Comparison of ENCODE assay signal across 17 cellular contexts in the genomic region with DNA sequence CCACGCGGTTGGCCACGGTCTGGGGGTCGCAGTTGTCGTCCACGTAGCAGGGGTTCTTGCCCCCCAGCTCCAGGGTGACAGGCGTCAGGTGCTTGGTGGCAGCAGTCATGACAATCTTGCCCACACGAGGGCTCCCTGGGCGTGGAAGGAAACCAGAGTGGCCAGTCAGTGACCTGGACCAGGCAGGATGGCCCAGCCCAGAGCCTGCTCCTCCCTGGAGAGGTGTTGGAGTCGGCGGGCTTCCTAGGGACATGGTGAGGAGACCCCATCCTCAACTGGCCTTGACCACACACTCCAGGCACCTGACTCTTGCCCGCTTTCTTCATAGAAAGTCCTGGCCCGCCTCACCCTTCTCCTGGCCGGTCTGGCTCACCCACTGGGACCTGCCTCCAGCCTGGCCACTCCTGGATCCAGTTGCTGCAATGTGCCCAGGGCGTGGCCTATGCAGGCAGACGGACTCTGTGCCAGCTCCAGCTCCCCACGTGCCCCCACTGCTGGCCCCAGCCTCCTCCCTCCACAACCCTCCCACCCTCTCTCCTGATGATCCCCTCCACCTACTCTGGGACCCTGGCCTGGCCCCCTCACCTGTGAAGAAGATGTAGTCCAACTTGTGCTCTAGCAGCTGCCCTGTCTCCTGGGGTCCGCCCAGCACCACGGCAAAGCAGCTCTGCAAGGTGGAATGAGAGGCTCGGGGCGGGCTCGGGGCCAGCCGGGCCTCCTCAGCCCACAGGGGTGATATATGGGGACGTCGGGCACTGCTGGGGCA. TPM values are rescaled to one million over a fixed set of nuclear protein-coding genes. Genes with fewer than 3 reads are reported as not detected.
DNase-seq lines count a peak whose midpoint lies in the region; TF ChIP-seq lines count a peak whose summit lies in the region.
"Had no signal": no experiment of that assay in that cellular context is flagged by ENCODE, and none has a peak within 500 bp of the region (broad histone marks: within the 10 kb centered on the region; RNA-seq: fewer than 3 reads in every experiment).

No MANE protein-coding gene starts in this region.

- intact Hi-C loops in uterus (cut with DNase I; ENCODE audit: low total_unique reads) = no loop called here

- H4K20me1 ChIP-seq in DOHH2 (ENCODE audit: control insufficient read depth, insufficient read depth, low read depth, low read length) (no peaks in the 10 kb centered on the region), Karpas-422 (ENCODE audit: insufficient read depth, low read depth, low read length) (no peaks in the 10 kb centered on the region)

- H2AFZ ChIP-seq in Karpas-422 (ENCODE audit: low read length) (no peak overlapping the region), trophoblast cell (ENCODE audit: insufficient read depth, low read length, poor library complexity) (no peak overlapping the region)

- H3K14ac ChIP-seq in trophoblast cell (ENCODE audit: low read length) = no peak overlapping the region

- no peaks in the 10 kb centered on the region for H3K36me3 Mint-ChIP-seq in endodermal cell (ENCODE audit: low read depth)

- no peaks in the 10 kb centered on the region for H3K9me3 Mint-ChIP-seq in endodermal cell
- H3K9me3 Mint-ChIP-seq: activated naive CD8-positive, alpha-beta T cell treated with anti-CD3 and anti-CD28 coated beads, Interleukin-2, amount 50 U/mL, for 24 hours had no signal

- H3K36me3 ChIP-seq in DOHH2 (ENCODE audit: control insufficient read depth, low read length) (no peaks in the 10 kb centered on the region), Karpas-422 (ENCODE audit: insufficient read depth, low read length) (no peaks in the 10 kb centered on the region), endodermal cell (ENCODE audit: control insufficient read depth, insufficient read depth, low read length) (no peaks in the 10 kb centered on the region), trophoblast cell (ENCODE audit: control insufficient read depth in 1 of 2, insufficient read depth in 2 of 2, low read length in 2 of 2) (no peaks in the 10 kb centered on the region), uterus (no peaks in the 10 kb centered on the region)
- H3K36me3 ChIP-seq: SJCRH30, thoracic aorta had no signal

- H3K27me3 ChIP-seq in DOHH2 (ENCODE audit: control insufficient read depth, low read length) = no peaks in the 10 kb centered on the region
- H3K27me3 ChIP-seq in Karpas-422 (ENCODE audit: low read length) = no peaks in the 10 kb centered on the region
- H3K27me3 ChIP-seq in endodermal cell (ENCODE audit: control insufficient read depth, insufficient read depth, low read length, poor library complexity, severe bottlenecking) = no peaks in the 10 kb centered on the region
- no peaks in the 10 kb centered on the region for H3K27me3 ChIP-seq in trophoblast cell (ENCODE audit: insufficient read depth, low read length)
- H3K27me3 ChIP-seq in uterus = no peaks in the 10 kb centered on the region
- H3K27me3 ChIP-seq: SJCRH30 had no signal

- H3K23ac ChIP-seq in trophoblast cell (ENCODE audit: low read length) = no peak overlapping the region

- no peak overlapping the region for H4K8ac ChIP-seq in trophoblast cell (ENCODE audit: low read depth, low read length)

- no peak overlapping the region for H2BK12ac ChIP-seq in trophoblast cell (ENCODE audit: low read length)

- no peak overlapping the region for H3K27ac Mint-ChIP-seq in endodermal cell
- H3K27ac Mint-ChIP-seq: activated naive CD8-positive, alpha-beta T cell treated with anti-CD3 and anti-CD28 coated beads, Interleukin-2, amount 50 U/mL, for 24 hours had no signal

- TF ChIP-seq POLR2A in uterus (IDR thresholded peaks at IDR 0.05) = no peak

- DNase-seq in Karpas-422 (peak; percentile 65), endodermal cell (peak; percentile 60), trophoblast cell (peak; percentile 23 to 65), NCI-H446 (lab: John Stamatoyannopoulos, UW) (no peak), NCI-H1417 treated with DMSO at 0.1 percent for 48 hours (lab: John Stamatoyannopoulos, UW) (no peak), uterus (no peak), GF-D8 (lab: John Stamatoyannopoulos, UW) (no peak)
- DNase-seq: activated CD4-positive, alpha-beta T cell treated with anti-CD3 and anti-CD28 coated beads, Interleukin-2, amount 50 U/mL, for 1 hour; activated naive CD8-positive, alpha-beta T cell treated with anti-CD3 and anti-CD28 coated beads, Interleukin-2, amount 50 U/mL, for 24 hours; hippocampal formation; NCI-H2029; SJCRH30; stimulated activated CD4-positive, alpha-beta T cell treated with anti-CD3 and anti-CD28 coated beads, Interleukin-4, amount 100 ng/mL, for 1 hour had no signal

- no peak overlapping the region for H3K4me3 Mint-ChIP-seq in endodermal cell
- H3K4me3 Mint-ChIP-seq: activated naive CD8-positive, alpha-beta T cell treated with anti-CD3 and anti-CD28 coated beads, Interleukin-2, amount 50 U/mL, for 24 hours had no signal

- H4K91ac ChIP-seq in trophoblast cell (ENCODE audit: low read depth, low read length) = peak overlapping the region; percentile 25

- H3K18ac ChIP-seq in trophoblast cell (ENCODE audit: low read length) = no peak overlapping the region

- H3K4me1 Mint-ChIP-seq in endodermal cell = no peaks in the 10 kb centered on the region
- H3K4me1 Mint-ChIP-seq: activated naive CD8-positive, alpha-beta T cell treated with anti-CD3 and anti-CD28 coated beads, Interleukin-2, amount 50 U/mL, for 24 hours had no signal

- H3K4me1 ChIP-seq in DOHH2 (ENCODE audit: control insufficient read depth, low read length) (peaks cover 48% of the 10 kb centered on the region), Karpas-422 (ENCODE audit: low read length) (peaks cover 37% of the 10 kb centered on the region), endodermal cell (ENCODE audit: control insufficient read depth, insufficient read depth, low read length) (no peaks in the 10 kb centered on the region), trophoblast cell (ENCODE audit: control insufficient read depth in 1 of 2, insufficient read depth in 2 of 2, low read length in 2 of 2) (no peaks in the 10 kb centered on the region), uterus (no peaks in the 10 kb centered on the region)
- H3K4me1 ChIP-seq: SJCRH30 had no signal

- no peak overlapping the region for H2AK5ac ChIP-seq in trophoblast cell (ENCODE audit: low read length)

- no peak overlapping the region for H2BK120ac ChIP-seq in trophoblast cell (ENCODE audit: insufficient read depth, low read length, poor library complexity)

- H3K4me3 ChIP-seq in DOHH2 (ENCODE audit: low read length) (no peak overlapping the region), Karpas-422 (ENCODE audit: low read length) (0 out of 2 replicates have a peak overlapping the region, but pooled peaks have one; percentile 41), endodermal cell (ENCODE audit: low read length) (no peak overlapping the region), trophoblast cell (ENCODE audit: low read depth, low read length) (no peak overlapping the region), uterus (no peak overlapping the region)
- H3K4me3 ChIP-seq: SJCRH30, thoracic aorta had no signal

- TF ChIP-seq CTCF in DOHH2 (IDR thresholded peaks at IDR 0.05; ENCODE audit: low read depth, low read length, poor library complexity, severe bottlenecking) (peak; percentile 60), endodermal cell (conservative IDR thresholded peaks at IDR 0.05) (peak; percentile 52), uterus (IDR thresholded peaks at IDR 0.05) (peak in 1 of 4 experiments; percentile 5)

- H3K4ac ChIP-seq in trophoblast cell (ENCODE audit: low read depth, low read length) = no peak overlapping the region

- H3K9me2 ChIP-seq in DOHH2 (replicated peaks; ENCODE audit: control insufficient read depth, low read length) = no peaks in the 10 kb centered on the region
- no peaks in the 10 kb centered on the region for H3K9me2 ChIP-seq in Karpas-422 (replicated peaks; ENCODE audit: insufficient read depth, low read length)

- peaks cover 3% of the 10 kb centered on the region for H3K27me3 Mint-ChIP-seq in endodermal cell (ENCODE audit: insufficient read depth)
- H3K27me3 Mint-ChIP-seq: activated naive CD8-positive, alpha-beta T cell treated with anti-CD3 and anti-CD28 coated beads, Interleukin-2, amount 50 U/mL, for 24 hours had no signal

- WGBS in endodermal cell (ENCODE audit: insufficient coverage in 1 of 2, insufficient read length in 1 of 2), 2 experiments = 83 to 86% methylated on average over 17 to 25 of the region's 25 CpGs
- WGBS in trophoblast cell (ENCODE audit: extremely low coverage, insufficient coverage, insufficient read length) = no CpG with 5 or more reads among the region's 25 CpGs

- H3K9me3 ChIP-seq in DOHH2 (ENCODE audit: control insufficient read depth, insufficient read depth, low read length) (peaks cover 4% of the 10 kb centered on the region; the same call in 1 of the 2 replicates), Karpas-422 (ENCODE audit: low read length) (no peaks in the 10 kb centered on the region), endodermal cell (ENCODE audit: control insufficient read depth, low read length) (no peaks in the 10 kb centered on the region), trophoblast cell (ENCODE audit: insufficient read depth, low read depth, low read length) (peaks cover 5% of the 10 kb centered on the region), uterus (no peaks in the 10 kb centered on the region)
- H3K9me3 ChIP-seq: SJCRH30, thoracic aorta had no signal

- no peaks in the 10 kb centered on the region for H3K79me2 ChIP-seq in DOHH2 (ENCODE audit: control insufficient read depth, low read length)
- H3K79me2 ChIP-seq in Karpas-422 (ENCODE audit: low read length) = no peaks in the 10 kb centered on the region
- no peaks in the 10 kb centered on the region for H3K79me2 ChIP-seq in trophoblast cell (ENCODE audit: control insufficient read depth, insufficient read depth, low read length, poor library complexity)

- no peak overlapping the region for H4K12ac ChIP-seq in trophoblast cell (ENCODE audit: low read depth, low read length)

- H3K27ac ChIP-seq in DOHH2 (ENCODE audit: low read depth, low read length) = no peak overlapping the region
- no peak overlapping the region; the same call in 1 of the 2 replicates for H3K27ac ChIP-seq in Karpas-422 (ENCODE audit: low read length)
- H3K27ac ChIP-seq in endodermal cell (ENCODE audit: low read depth, low read length) = no peak overlapping the region
- no peak overlapping the region for H3K27ac ChIP-seq in trophoblast cell (ENCODE audit: low read depth, low read length)
- no peak overlapping the region for H3K27ac ChIP-seq in uterus
- H3K27ac ChIP-seq: SJCRH30, thoracic aorta had no signal

- peaks cover 10% of the 10 kb centered on the region for H3F3A ChIP-seq in DOHH2 (ENCODE audit: control insufficient read depth, insufficient read depth)

- H3K79me1 ChIP-seq in trophoblast cell (ENCODE audit: low read length) = no peaks in the 10 kb centered on the region

- no peak overlapping the region for H2BK5ac ChIP-seq in trophoblast cell (ENCODE audit: low read depth, low read length, poor library complexity)

- H3K9ac ChIP-seq in Karpas-422 (ENCODE audit: low read length) (peak overlapping the region; percentile 67; the same call in 1 of the 2 replicates), endodermal cell (ENCODE audit: extremely low read depth, low read length, poor library complexity, severe bottlenecking) (no peak overlapping the region), trophoblast cell (ENCODE audit: low read length) (no peak overlapping the region)

- peak overlapping the region; percentile 92 for H3K4me2 ChIP-seq in DOHH2 (ENCODE audit: low read length)
- H3K4me2 ChIP-seq in Karpas-422 (ENCODE audit: low read depth, low read length, poor library complexity, severe bottlenecking) = peak overlapping the region; percentile 70
- H3K4me2 ChIP-seq in trophoblast cell (ENCODE audit: low read length) = no peak overlapping the region

RNA-seq across cellular contexts. Expression of gene ALDH3B2, which starts 8.7 kb away (rescaled TPM):
- 1.6 and 1.8 TPM in 2 replicates for total RNA-seq in Karpas-422 (2014; rRNA removed; shearing (Covaris generic); ENCODE audit: low replicate concordance)
- not detected for total RNA-seq in endodermal cell
- not detected for polyA plus RNA-seq in endodermal cell (2013, experiment 1 of 2)
- polyA plus RNA-seq in endodermal cell (2013, experiment 2 of 2) = not detected
- polyA plus RNA-seq in trophoblast cell (2013) = 5.8 and 6.9 TPM in 2 replicates
- 1 to 10 TPM in 1 of 4 donors, not detected in 3; 1.2 TPM for total RNA-seq in uterus
- total RNA-seq: SJCRH30, thoracic aorta had no signal
- polyA plus RNA-seq: neural cell had no signal

RNA-seq across cellular contexts. Expression of gene ACY3, which starts 15.2 kb away (rescaled TPM):
- 0.89 and 2.2 TPM in 2 replicates for total RNA-seq in Karpas-422 (2014; rRNA removed; shearing (Covaris generic); ENCODE audit: low replicate concordance)
- total RNA-seq in endodermal cell (under 1 TPM; 0.20 to 0.71 TPM), uterus (not detected)
- not detected for polyA plus RNA-seq in endodermal cell (2013, experiment 1 of 2)
- not detected for polyA plus RNA-seq in endodermal cell (2013, experiment 2 of 2)
- not detected in 2 replicates for polyA plus RNA-seq in trophoblast cell (2013)
- total RNA-seq: Daoy, thoracic aorta had no signal
- polyA plus RNA-seq: neural cell had no signal

RNA-seq across cellular contexts. Expression of gene TBX10, which starts 26.2 kb away (rescaled TPM):
- not detected in 2 replicates for total RNA-seq in Karpas-422 (2014; rRNA removed; shearing (Covaris generic); ENCODE audit: low replicate concordance)
- not detected for total RNA-seq in endodermal cell
- 1.7 TPM for polyA plus RNA-seq in endodermal cell (2013, experiment 1 of 2)
- polyA plus RNA-seq in endodermal cell (2013, experiment 2 of 2) = 1.7 TPM
- polyA plus RNA-seq in trophoblast cell (2013) = not detected in 2 replicates
- total RNA-seq in uterus = not detected
- total RNA-seq: Daoy, SJCRH30, thoracic aorta had no signal
- polyA plus RNA-seq: neural cell had no signal

RNA-seq across cellular contexts. Expression of gene NUDT8, which starts 36.0 kb away (rescaled TPM):
- 10.4 and 35.4 TPM in 2 replicates for total RNA-seq in Karpas-422 (2014; rRNA removed; shearing (Covaris generic); ENCODE audit: low replicate concordance)
- total RNA-seq in endodermal cell (10 to 100 TPM in 1 of 2 donors, 1 to 10 TPM in 1; 9.5 to 13.1 TPM), uterus (1 to 10 TPM in 2 of 4 donors, not detected in 2; 3.5 to 7.6 TPM)
- 13.6 TPM for polyA plus RNA-seq in endodermal cell (2013, experiment 1 of 2)
- polyA plus RNA-seq in endodermal cell (2013, experiment 2 of 2) = 13.4 TPM
- polyA plus RNA-seq in trophoblast cell (2013) = 7.4 and 7.6 TPM in 2 replicates
- polyA plus RNA-seq: neural cell had no signal

RNA-seq across cellular contexts. Expression of gene NDUFV1, which starts 59.0 kb away (rescaled TPM):
- 145 and 304 TPM in 2 replicates for total RNA-seq in Karpas-422 (2014; rRNA removed; shearing (Covaris generic); ENCODE audit: low replicate concordance)
- 100 to 1,000 TPM; 135 to 160 TPM for total RNA-seq in endodermal cell
- polyA plus RNA-seq in endodermal cell (2013, experiment 1 of 2) = 138 TPM
- 109 TPM for polyA plus RNA-seq in endodermal cell (2013, experiment 2 of 2)
- polyA plus RNA-seq in trophoblast cell (2013) = 61.7 and 64.8 TPM in 2 replicates
- 100 to 1,000 TPM in 3 of 4 donors, 10 to 100 TPM in 1; 75.6 to 207 (median 142) TPM for total RNA-seq in uterus

Comparison
In these comparisons a context has a peak if more than half of its experiments do, and no peak if none do; other contexts are left out.
1. DNase-seq: peak in Karpas-422 (single experiment), endodermal cell (single experiment) and trophoblast cell (2 of 2); none in NCI-H446 (0 of 2), NCI-H1417 treated with DMSO at 0.1 percent for 48 hours (single experiment), uterus (0 of 2) and GF-D8 (single experiment).